Comparison of ENCODE assay signal across 8 cellular contexts in the genomic region with DNA sequence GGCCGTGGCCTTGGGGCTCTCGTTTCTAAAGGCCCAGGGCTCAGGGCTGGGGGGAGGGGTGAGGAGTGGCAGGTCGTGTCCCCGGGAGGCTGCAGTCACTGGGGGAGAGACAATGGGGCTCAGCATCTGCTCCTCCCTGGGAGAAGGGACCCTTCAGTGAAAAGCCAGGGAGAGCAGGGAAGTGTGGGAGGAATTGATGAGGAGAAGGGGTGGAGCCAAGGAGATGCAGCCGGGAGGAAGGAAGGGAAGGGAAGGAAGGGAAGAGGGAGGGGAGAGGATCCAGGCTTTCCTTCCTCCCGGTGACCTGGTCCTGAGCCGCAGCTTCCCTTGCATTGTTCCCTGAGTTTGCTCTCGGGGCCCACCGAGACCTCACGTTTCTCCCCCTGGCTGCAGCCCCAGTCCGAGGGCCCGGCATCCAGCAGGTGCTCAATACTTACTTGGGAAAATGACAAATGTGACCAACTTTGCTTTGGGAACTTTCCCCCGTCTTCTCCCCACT. TPM values are rescaled to one million over a fixed set of nuclear protein-coding genes. Genes with fewer than 3 reads are reported as not detected.
A peak's percentile ranks its signal among the peaks of the same experiment; 100 is the strongest.
DNase-seq lines count a peak whose midpoint lies in the region; ATAC-seq and TF ChIP-seq lines count a peak whose summit lies in the region.

No MANE protein-coding gene starts in this region.

- peaks cover 0 to 19% of the 10 kb centered on the region in 2 donors for H3K4me1 ChIP-seq in lung (ENCODE audit: control insufficient read depth in 2 of 2, insufficient read depth in 2 of 2, low read length in 2 of 2)

- H3K27me3 ChIP-seq in lung (ENCODE audit: control insufficient read depth, insufficient read depth): no peaks in the 10 kb centered on the region

- H3K27me3 Mint-ChIP-seq in Calu3 (ENCODE audit: unreplicated experiment): no peaks in the 10 kb centered on the region

- DNase-seq in Right ventricle myocardium inferior (ENCODE audit: missing footprints) (no peak), cardiac septum (ENCODE audit: low spot score) (no peak), ecto neural progenitor cell (ENCODE audit: low spot score) (peak; percentile 71), lung (ENCODE audit: low spot score) (peak; percentile 36), Calu3 (no peak), cerebellar nuclear complex (lab: John Stamatoyannopoulos, UW) (no peak)
- no peak for DNase-seq in activated CD4-positive, alpha-beta T cell treated with anti-CD3 and anti-CD28 coated beads for 1 hour

- peaks cover 27% of the 10 kb centered on the region for H3K36me3 Mint-ChIP-seq in Calu3 (ENCODE audit: insufficient read depth, unreplicated experiment)

- H3K9me3 ChIP-seq in lung (ENCODE audit: control insufficient read depth in 2 of 2, insufficient read depth in 1 of 2, low read length in 1 of 2): no peaks in the 10 kb centered on the region

- 16 to 36% methylated on average over 13 of the region's 13 CpGs for WGBS in lung, 2 donors

- H3K9me3 Mint-ChIP-seq in Calu3 (ENCODE audit: low read depth, unreplicated experiment): no peaks in the 10 kb centered on the region

- H3K4me1 Mint-ChIP-seq in Calu3 (ENCODE audit: low read depth, unreplicated experiment): peaks cover 23% of the 10 kb centered on the region

- CTCF ChIA-PET in Calu3 (lab: Charles Lee): no interaction called here

- TF ChIP-seq CTCF in lung (IDR thresholded peaks at IDR 0.05; ENCODE audit: control extremely low read depth, extremely low read depth): no peak
- no peak for TF ChIP-seq CTCF in Calu3 (IDR thresholded peaks at IDR 0.05; ENCODE audit: unreplicated experiment)

- no peak overlapping the region for H3K27ac Mint-ChIP-seq in Calu3 (ENCODE audit: unreplicated experiment)

- no TSS peak for BruUV-seq in Calu3 (replicated peaks; lab: Mats Ljungman, UMichigan)

- peak overlapping the region; percentile 5 for H3K4me3 ChIP-seq in lung

- no peaks in the 10 kb centered on the region for H3K36me3 ChIP-seq in lung (ENCODE audit: control insufficient read depth in 2 of 2, insufficient read depth in 2 of 2, low read length in 2 of 2)

- H3K4me3 Mint-ChIP-seq in Calu3 (ENCODE audit: low read depth, unreplicated experiment): no peak overlapping the region

- H3K27ac ChIP-seq in lung (ENCODE audit: low read depth in 1 of 2, low read length in 1 of 2): peak overlapping the region; percentile 45 to 95

- intact Hi-C loops in Right ventricle myocardium inferior (cut with DNase I): loop anchor here (2.0 kb wide), 1 partner anchor 71 kb away; no protein-coding TSS in a partner anchor
- intact Hi-C loops in cardiac septum (cut with DNase I): loop anchor here (5.0 kb wide), 1 partner anchor 97 kb away; no protein-coding TSS in a partner anchor
- intact Hi-C loops in Calu3 (cut with micrococcal nuclease; ENCODE audit: unreplicated experiment): loop anchor here (2.0 to 10.0 kb wide), 2 partner anchors 55 to 71 kb away; no protein-coding TSS in a partner anchor

- ATAC-seq in Right ventricle myocardium inferior: peak; percentile 35
- no peak for ATAC-seq in lung (ENCODE audit: insufficient read depth, low FRiP score)
- ATAC-seq in HG03045 (IDR thresholded peaks at IDR 0.05; ENCODE audit: unreplicated experiment): no peak

RNA-seq across cellular contexts. Expression of gene ZNF710, which starts 1.4 kb away (rescaled TPM):
- total RNA-seq in Right ventricle myocardium inferior: 5.4 TPM
- total RNA-seq in cardiac septum: 3.9 TPM
- total RNA-seq in lung: 10 to 100 TPM; 19.6 to 45.7 TPM
- polyA plus RNA-seq in lung: 10 to 100 TPM; 31.5 to 49.1 TPM
- total RNA-seq in Calu3 (2022): 14.3 and 15.4 TPM in 2 replicates

Comparison
In these comparisons a context has a peak if more than half of its experiments do, and no peak if none do; other contexts are left out.
1. DNase-seq: peak in ecto neural progenitor cell (single experiment) and lung (single experiment); none in Right ventricle myocardium inferior (single experiment), cardiac septum (single experiment), Calu3 (single experiment), activated CD4-positive, alpha-beta T cell treated with anti-CD3 and anti-CD28 coated beads for 1 hour (single experiment) and cerebellar nuclear complex (0 of 2).